10 cellular contexts compared by ENCODE assay signal in the genomic region with DNA sequence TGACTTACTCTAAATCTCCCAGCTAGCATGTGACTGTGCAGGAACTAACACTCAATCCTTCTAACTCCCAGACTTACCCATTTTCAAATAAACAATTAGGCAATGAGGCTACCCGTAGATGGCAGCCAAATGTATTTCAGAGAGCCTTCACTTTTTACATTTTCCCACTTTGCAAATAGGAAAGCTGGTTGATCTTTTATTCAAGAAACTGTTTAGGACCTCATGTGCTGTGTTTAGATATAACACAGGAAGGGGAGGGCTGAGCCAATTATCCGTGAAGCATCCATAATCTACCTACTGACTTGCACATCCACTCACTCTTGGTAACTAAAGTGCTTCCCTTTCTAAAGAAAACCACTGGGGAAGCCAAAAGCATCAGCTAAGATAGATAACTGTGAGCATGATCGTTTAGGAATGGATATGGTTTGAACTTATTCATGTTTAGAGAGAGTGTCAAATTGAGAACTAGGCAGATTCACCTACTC. TPM values are rescaled to one million over a fixed set of nuclear protein-coding genes. Genes with fewer than 3 reads are reported as not detected.
DNase-seq lines count a peak whose midpoint lies in the region; ATAC-seq, FAIRE-seq and TF ChIP-seq lines count a peak whose summit lies in the region.
"Had no signal": no experiment of that assay in that cellular context is flagged by ENCODE, and none has a peak within 500 bp of the region (broad histone marks: within the 10 kb centered on the region; RNA-seq: fewer than 3 reads in every experiment).

No MANE protein-coding gene starts in this region.

- no peaks in the 10 kb centered on the region for H3K27me3 Mint-ChIP-seq in activated T-cell treated with anti-CD3 and anti-CD28 coated beads, Interleukin-2, amount 50 U/mL, for 4 hours (ENCODE audit: low read depth)
- H3K27me3 Mint-ChIP-seq in activated T-helper 1 cell treated with anti-CD3 and anti-CD28 coated beads, Interleukin-12 subunit alpha, Interleukin-12 subunit beta, Interleukin-2, Interleukin-4 antibody, amounts not matched to agents 30 ng/mL and 10 ng/mL and 1 ng/mL, durations not matched to agents 14 hours and 24 hours and 36 hours (ENCODE audit: insufficient read depth) = no peaks in the 10 kb centered on the region

- H3K9ac ChIP-seq in kidney (ENCODE audit: low read length in 2 of 2) = no peak overlapping the region

- no peak overlapping the region for H3K4me3 Mint-ChIP-seq in activated T-cell treated with anti-CD3 and anti-CD28 coated beads, Interleukin-2, amount 50 U/mL, for 4 hours
- H3K4me3 Mint-ChIP-seq in activated T-helper 1 cell treated with anti-CD3 and anti-CD28 coated beads, Interleukin-12 subunit alpha, Interleukin-12 subunit beta, Interleukin-2, Interleukin-4 antibody, amounts not matched to agents 30 ng/mL and 10 ng/mL and 1 ng/mL, durations not matched to agents 14 hours and 24 hours and 36 hours = peak overlapping the region; percentile 8

- H3K4me3 ChIP-seq in kidney (ENCODE audit: low read length in 2 of 2) = no peak overlapping the region

- DNase-seq in activated T-cell treated with anti-CD3 and anti-CD28 coated beads, Interleukin-2, amount 50 U/mL, for 4 hours = no peak
- no peak for DNase-seq in activated T-cell treated with anti-CD3 and anti-CD28 coated beads, Interleukin-2, amount 50 U/mL, for 1 hour
- no peak for DNase-seq in activated T-helper 1 cell treated with anti-CD3 and anti-CD28 coated beads, Interleukin-12 subunit alpha, Interleukin-12 subunit beta, Interleukin-2, Interleukin-4 antibody, amounts not matched to agents 30 ng/mL and 10 ng/mL and 1 ng/mL, durations not matched to agents 14 hours and 24 hours and 36 hours (ENCODE audit: low spot score)
- DNase-seq in kidney = no peak
- DNase-seq in superior temporal gyrus (ENCODE audit: extremely low spot score) = peak; percentile 56
- DNase-seq: BE2C, NCI-H1048 had no signal

- H3K36me3 ChIP-seq in kidney (ENCODE audit: control insufficient read depth in 1 of 2, insufficient read depth in 2 of 2, low read length in 2 of 2) = no peaks in the 10 kb centered on the region

- H3K4me1 Mint-ChIP-seq in activated T-cell treated with anti-CD3 and anti-CD28 coated beads, Interleukin-2, amount 50 U/mL, for 4 hours (ENCODE audit: low read depth) = peaks cover 61% of the 10 kb centered on the region
- peaks cover 61% of the 10 kb centered on the region for H3K4me1 Mint-ChIP-seq in activated T-helper 1 cell treated with anti-CD3 and anti-CD28 coated beads, Interleukin-12 subunit alpha, Interleukin-12 subunit beta, Interleukin-2, Interleukin-4 antibody, amounts not matched to agents 30 ng/mL and 10 ng/mL and 1 ng/mL, durations not matched to agents 14 hours and 24 hours and 36 hours (ENCODE audit: low read depth)

- ATAC-seq in activated T-cell treated with anti-CD3 and anti-CD28 coated beads, Interleukin-2, amount 50 U/mL, for 4 hours = peak; percentile 37 to 43
- ATAC-seq in GM18511 (IDR thresholded peaks at IDR 0.05; ENCODE audit: unreplicated experiment) = no peak
- no peak for ATAC-seq in HG02763 (IDR thresholded peaks at IDR 0.05; ENCODE audit: unreplicated experiment)
- no peak for ATAC-seq in GM19463 (IDR thresholded peaks at IDR 0.05; ENCODE audit: unreplicated experiment)

- TF ChIP-seq CTCF in kidney (IDR thresholded peaks at IDR 0.05; ENCODE audit: borderline replicate concordance, extremely low read depth, insufficient read depth) = no peak

- peak overlapping the region; percentile 7 to 81 for H3K27ac ChIP-seq in kidney (ENCODE audit: low read depth in 2 of 2, low read length in 2 of 2)

- peaks cover 4% of the 10 kb centered on the region for H3K36me3 Mint-ChIP-seq in activated T-cell treated with anti-CD3 and anti-CD28 coated beads, Interleukin-2, amount 50 U/mL, for 4 hours (ENCODE audit: insufficient read depth)
- H3K36me3 Mint-ChIP-seq in activated T-helper 1 cell treated with anti-CD3 and anti-CD28 coated beads, Interleukin-12 subunit alpha, Interleukin-12 subunit beta, Interleukin-2, Interleukin-4 antibody, amounts not matched to agents 30 ng/mL and 10 ng/mL and 1 ng/mL, durations not matched to agents 14 hours and 24 hours and 36 hours (ENCODE audit: low read depth) = peaks cover 11% of the 10 kb centered on the region

- intact Hi-C loops in activated T-helper 1 cell treated with anti-CD3 and anti-CD28 coated beads, Interleukin-12 subunit alpha, Interleukin-12 subunit beta, Interleukin-2, Interleukin-4 antibody, amounts not matched to agents 30 ng/mL and 10 ng/mL and 1 ng/mL, durations not matched to agents 14 hours and 24 hours and 36 hours (cut with micrococcal nuclease) = loop anchor here (5.0 kb wide), 1 partner anchor 113 kb away; no protein-coding TSS in a partner anchor
- intact Hi-C loops in kidney (cut with DNase I) = no loop called here

- H3K27ac Mint-ChIP-seq in activated T-helper 1 cell treated with anti-CD3 and anti-CD28 coated beads, Interleukin-12 subunit alpha, Interleukin-12 subunit beta, Interleukin-2, Interleukin-4 antibody, amounts not matched to agents 30 ng/mL and 10 ng/mL and 1 ng/mL, durations not matched to agents 14 hours and 24 hours and 36 hours = peak overlapping the region; percentile 57

- H3K9me3 Mint-ChIP-seq in activated T-cell treated with anti-CD3 and anti-CD28 coated beads, Interleukin-2, amount 50 U/mL, for 4 hours = peaks cover 4% of the 10 kb centered on the region
- H3K9me3 Mint-ChIP-seq in activated T-helper 1 cell treated with anti-CD3 and anti-CD28 coated beads, Interleukin-12 subunit alpha, Interleukin-12 subunit beta, Interleukin-2, Interleukin-4 antibody, amounts not matched to agents 30 ng/mL and 10 ng/mL and 1 ng/mL, durations not matched to agents 14 hours and 24 hours and 36 hours = peaks cover 11% of the 10 kb centered on the region

- peaks cover 25 to 30% of the 10 kb centered on the region in 2 donors for H3K4me1 ChIP-seq in kidney (ENCODE audit: control insufficient read depth in 1 of 2, insufficient read depth in 1 of 2, low read depth in 1 of 2, low read length in 2 of 2)

- FAIRE-seq in kidney (lab: Jason Lieb, UNC) = no peak

- no peaks in the 10 kb centered on the region for H3K9me3 ChIP-seq in kidney (ENCODE audit: control insufficient read depth in 1 of 2, low read length in 2 of 2)
- H3K9me3 ChIP-seq: BE2C had no signal

RNA-seq across cellular contexts. Expression of a gene that starts 33.4 kb away (rescaled TPM):
- total RNA-seq in activated T-cell treated with anti-CD3 and anti-CD28 coated beads, Interleukin-2, amount 50 U/mL, for 4 hours = 10 to 100 TPM; 10.3 to 11.7 (median 11.4) TPM
- 20.7 and 24.2 TPM in 2 replicates for total RNA-seq in activated T-helper 1 cell treated with anti-CD3 and anti-CD28 coated beads, Interleukin-12 subunit alpha, Interleukin-12 subunit beta, Interleukin-2, Interleukin-4 antibody, amounts not matched to agents 30 ng/mL and 10 ng/mL and 1 ng/mL, durations not matched to agents 14 hours and 24 hours and 36 hours
- 70.5 TPM for total RNA-seq in kidney
- 18.8 TPM for polyA plus RNA-seq in kidney (ENCODE audit: insufficient read depth, low read depth, low replicate concordance)

Comparison
In these comparisons a context has a peak if more than half of its experiments do, and no peak if none do; other contexts are left out.
1. ATAC-seq: peak in activated T-cell treated with anti-CD3 and anti-CD28 coated beads, Interleukin-2, amount 50 U/mL, for 4 hours (2 of 2); none in GM18511 (single experiment), HG02763 (single experiment) and GM19463 (single experiment).